Comparison of ENCODE assay signal across 15 cellular contexts in genomic region chr16:4341250-4341649, GRCh38. TPM values are rescaled to one million over a fixed set of nuclear protein-coding genes. Genes with fewer than 3 reads are reported as not detected.
"Had no signal": no experiment of that assay in that cellular context is flagged by ENCODE, and none has a peak within 500 bp of the region (broad histone marks: within the 10 kb centered on the region; RNA-seq: fewer than 3 reads in every experiment).

No MANE protein-coding gene starts in this region.

- H3K9me3 ChIP-seq: colonic mucosa, esophagus squamous epithelium, gastroesophageal sphincter, left ventricle myocardium inferior, neutrophil, sigmoid colon, vagina had no signal

- H3K36me3 ChIP-seq: colonic mucosa had no signal

- H3K27ac ChIP-seq: colonic mucosa, esophagus squamous epithelium, gastroesophageal sphincter, neutrophil, sigmoid colon, vagina had no signal

- ATAC-seq: gastroesophageal sphincter; naive thymus-derived CD8-positive, alpha-beta T cell had no signal

- H3K27me3 ChIP-seq: colonic mucosa, esophagus squamous epithelium, gastroesophageal sphincter, neutrophil, sigmoid colon, vagina had no signal

- H3K4me3 ChIP-seq: colonic mucosa, esophagus squamous epithelium, gastroesophageal sphincter, left ventricle myocardium inferior, sigmoid colon, skin epidermis, vagina had no signal

- DNase-seq: colonic mucosa; dermis blood vessel endothelial cell; esophagus squamous epithelium; foreskin fibroblast; glutamatergic neuron; left ventricle myocardium inferior; naive thymus-derived CD8-positive, alpha-beta T cell; sigmoid colon; stimulated activated CD4-positive, alpha-beta T cell treated with anti-CD3 and anti-CD28 coated beads, Interleukin-2, amount 100 ng/mL, for 24 hours; stimulated activated CD4-positive, alpha-beta T cell treated with anti-CD3 and anti-CD28 coated beads, Interleukin-4, amount 100 ng/mL, for 4 hours; stimulated activated naive CD4-positive, alpha-beta T cell had no signal

- H3K4me1 ChIP-seq: colonic mucosa had no signal

RNA-seq across cellular contexts. Expression of gene GLIS2, which starts 25.4 kb away (rescaled TPM):
- polyA plus RNA-seq: naive thymus-derived CD8-positive, alpha-beta T cell had no signal
